17 cellular contexts compared by ENCODE assay signal in genomic region chr12:24996102-24996797, GRCh38. TPM values are rescaled to one million over a fixed set of nuclear protein-coding genes. Genes with fewer than 3 reads are reported as not detected.
DNase-seq lines count a peak whose midpoint lies in the region; ATAC-seq and TF ChIP-seq lines count a peak whose summit lies in the region.
"Had no signal": no experiment of that assay in that cellular context is flagged by ENCODE, and none has a peak within 500 bp of the region (broad histone marks: within the 10 kb centered on the region; RNA-seq: fewer than 3 reads in every experiment).

No MANE protein-coding gene starts in this region.

- H3K4me3 ChIP-seq in BLaER1 (peak overlapping the region; percentile 67), OCI-LY1 (ENCODE audit: low read depth, low read length, poor library complexity, severe bottlenecking) (peak overlapping the region; percentile 46), thyroid gland (replicated peaks in 1 of 3) (no peak overlapping the region)
- H3K4me3 ChIP-seq: right lobe of liver, uterus had no signal

- H3K36me3 ChIP-seq in BLaER1 (no peaks in the 10 kb centered on the region), OCI-LY1 (ENCODE audit: insufficient read depth, low read length) (no peaks in the 10 kb centered on the region), thyroid gland (no peaks in the 10 kb centered on the region)
- H3K36me3 ChIP-seq: right lobe of liver, uterus had no signal

- no peaks in the 10 kb centered on the region for H3K27me3 Mint-ChIP-seq in activated CD4-positive, alpha-beta T cell treated with anti-CD3 and anti-CD28 coated beads for 36 hours

- ATAC-seq in GM18517 (IDR thresholded peaks at IDR 0.05; ENCODE audit: unreplicated experiment) (peak; percentile 29), HG03342 (IDR thresholded peaks at IDR 0.05; ENCODE audit: unreplicated experiment) (peak; percentile 35), HG03378 (IDR thresholded peaks at IDR 0.05; ENCODE audit: unreplicated experiment) (no peak)
- ATAC-seq in activated CD4-positive, alpha-beta T cell treated with anti-CD3 and anti-CD28 coated beads for 36 hours = no peak
- ATAC-seq: left cardiac atrium, right lobe of liver had no signal

- H3K4me2 ChIP-seq in BLaER1 (peak overlapping the region; percentile 96), OCI-LY1 (ENCODE audit: low read length) (peak overlapping the region; percentile 73)

- no peak overlapping the region for H2AFZ ChIP-seq in OCI-LY1 (ENCODE audit: low read length)

- WGBS in thyroid gland, 2 donors = 91 to 92% methylated on average over 8 of the region's 8 CpGs

- H4K20me1 ChIP-seq in BLaER1 (peaks cover 2% of the 10 kb centered on the region), OCI-LY1 (ENCODE audit: insufficient read depth, low read length) (no peaks in the 10 kb centered on the region)

- H3K27ac ChIP-seq in BLaER1 (peak overlapping the region; percentile 98), OCI-LY1 (ENCODE audit: low read depth, low read length, poor library complexity, severe bottlenecking) (peak overlapping the region; percentile 98), thyroid gland (no peak overlapping the region)
- H3K27ac ChIP-seq: right lobe of liver, uterus had no signal

- H3K9me3 Mint-ChIP-seq in activated CD4-positive, alpha-beta T cell treated with anti-CD3 and anti-CD28 coated beads for 36 hours (ENCODE audit: low read depth) = no peaks in the 10 kb centered on the region

- H3K9me2 ChIP-seq in OCI-LY1 (ENCODE audit: low read depth, low read length) = no peaks in the 10 kb centered on the region

- no peak overlapping the region for H3K4me3 Mint-ChIP-seq in activated CD4-positive, alpha-beta T cell treated with anti-CD3 and anti-CD28 coated beads for 36 hours

- TF ChIP-seq POLR2A in thyroid gland (IDR thresholded peaks at IDR 0.05) = no peak

- DNase-seq in posterior cingulate gyrus (no peak), thyroid gland (no peak)
- no peak for DNase-seq in activated CD4-positive, alpha-beta T cell treated with anti-CD3 and anti-CD28 coated beads for 36 hours
- DNase-seq: anterior cingulate cortex; GOT3; left cardiac atrium; NCI-H2029; NCI-H510A; nucleus accumbens; right lobe of liver; stimulated activated CD4-positive, alpha-beta T cell treated with anti-CD3 and anti-CD28 coated beads, Interleukin-1b, Interleukin-23, amount 100 ng/mL, for 48 hours; uterus had no signal

- no peak overlapping the region for H3K27ac Mint-ChIP-seq in activated CD4-positive, alpha-beta T cell treated with anti-CD3 and anti-CD28 coated beads for 36 hours

- H3F3A ChIP-seq in OCI-LY1 (ENCODE audit: insufficient read depth, low read length) = peaks cover 5% of the 10 kb centered on the region; the same call in 1 of the 2 replicates

- intact Hi-C loops in posterior cingulate gyrus (cut with DNase I) = no loop called here
- intact Hi-C loops in activated CD4-positive, alpha-beta T cell treated with anti-CD3 and anti-CD28 coated beads for 36 hours (cut with DNase I, micrococcal nuclease) = no loop called here
- intact Hi-C loops in thyroid gland (cut with DNase I) = no loop called here

- POLR2A ChIA-PET in activated CD4-positive, alpha-beta T cell treated with anti-CD3 and anti-CD28 coated beads for 36 hours (lab: Charles Lee) = no interaction called here

- TF ChIP-seq CTCF in OCI-LY1 (IDR thresholded peaks at IDR 0.05; ENCODE audit: low read length) = no peak
- no peak for TF ChIP-seq CTCF in thyroid gland (IDR thresholded peaks at IDR 0.05)

- H3K79me2 ChIP-seq in OCI-LY1 (ENCODE audit: insufficient read depth, low read length) = no peaks in the 10 kb centered on the region

- H3K9me3 ChIP-seq in BLaER1 (no peaks in the 10 kb centered on the region), OCI-LY1 (ENCODE audit: low read length) (no peaks in the 10 kb centered on the region), thyroid gland (no peaks in the 10 kb centered on the region)
- H3K9me3 ChIP-seq: right lobe of liver, uterus had no signal

- H3K9ac ChIP-seq in BLaER1 (peak overlapping the region; percentile 96), OCI-LY1 (ENCODE audit: low read length) (peak overlapping the region; percentile 73)

- peaks cover 16% of the 10 kb centered on the region for H3K4me1 Mint-ChIP-seq in activated CD4-positive, alpha-beta T cell treated with anti-CD3 and anti-CD28 coated beads for 36 hours

- H3K4me1 ChIP-seq in BLaER1 (peaks cover 64% of the 10 kb centered on the region), OCI-LY1 (ENCODE audit: insufficient read depth, low read length, severe bottlenecking) (peaks cover 96% of the 10 kb centered on the region), thyroid gland (peaks cover 6 to 14% of the 10 kb centered on the region in 2 donors)
- H3K4me1 ChIP-seq: right lobe of liver, uterus had no signal

- CTCF ChIA-PET in activated CD4-positive, alpha-beta T cell treated with anti-CD3 and anti-CD28 coated beads for 36 hours (lab: Charles Lee) = interaction anchor here (1.1 to 1.5 kb wide), 3 partner anchors 131 to 143 kb away, joined by 3 to 4 read pairs (median 3); no protein-coding TSS in a partner anchor

- H3K27me3 ChIP-seq in BLaER1 (no peaks in the 10 kb centered on the region), OCI-LY1 (ENCODE audit: insufficient read depth, low read length) (no peaks in the 10 kb centered on the region), thyroid gland (no peaks in the 10 kb centered on the region)
- H3K27me3 ChIP-seq: right lobe of liver, uterus had no signal

- H3K36me3 Mint-ChIP-seq in activated CD4-positive, alpha-beta T cell treated with anti-CD3 and anti-CD28 coated beads for 36 hours (ENCODE audit: low read depth) = no peaks in the 10 kb centered on the region

RNA-seq across cellular contexts. Expression of gene BCAT1, which starts 47.3 kb away (rescaled TPM):
- total RNA-seq in activated CD4-positive, alpha-beta T cell treated with anti-CD3 and anti-CD28 coated beads for 36 hours = 10 to 100 TPM; 27.9 to 40.0 TPM
- 10 to 100 TPM in 3 of 4 donors, 1 to 10 TPM in 1; 3.8 to 49.1 (median 13.2) TPM for total RNA-seq in thyroid gland

Comparison
In these comparisons a context has a peak if more than half of its experiments do, and no peak if none do; other contexts are left out.
1. H3K27ac ChIP-seq: peak in BLaER1 (single experiment) and OCI-LY1 (single experiment); none in thyroid gland (0 of 3).
2. H3K4me3 ChIP-seq: peak in BLaER1 (single experiment) and OCI-LY1 (single experiment); none in thyroid gland (0 of 3).
3. ATAC-seq: peak in GM18517 (single experiment) and HG03342 (single experiment); none in HG03378 (single experiment) and activated CD4-positive, alpha-beta T cell treated with anti-CD3 and anti-CD28 coated beads for 36 hours (single experiment).